In genomic region chr21:44072111-44072510, GRCh38 we compare ENCODE assay signal across 12 cellular contexts. TPM values are rescaled to one million over a fixed set of nuclear protein-coding genes. Genes with fewer than 3 reads are reported as not detected.
A peak's percentile ranks its signal among the peaks of the same experiment; 100 is the strongest.
DNase-seq lines count a peak whose midpoint lies in the region; ATAC-seq and TF ChIP-seq lines count a peak whose summit lies in the region.
"Had no signal": no experiment of that assay in that cellular context is flagged by ENCODE, and none has a peak within 500 bp of the region (broad histone marks: within the 10 kb centered on the region; RNA-seq: fewer than 3 reads in every experiment).

No MANE protein-coding gene starts in this region.

- no peak for ATAC-seq in natural killer cell
- ATAC-seq in activated CD4-positive, alpha-beta T cell treated with anti-CD3 and anti-CD28 coated beads for 36 hours: no peak
- ATAC-seq: GM12878, HepG2 had no signal

- no peaks in the 10 kb centered on the region for H3K9me3 Mint-ChIP-seq in activated naive CD4-positive, alpha-beta T cell treated with anti-CD3 and anti-CD28 coated beads, Interleukin-2, amount 50 U/mL, for 24 hours
- H3K9me3 Mint-ChIP-seq in chondrocyte (ENCODE audit: low read depth) (no peaks in the 10 kb centered on the region), natural killer cell (no peaks in the 10 kb centered on the region)
- no peaks in the 10 kb centered on the region for H3K9me3 Mint-ChIP-seq in activated CD4-positive, alpha-beta T cell treated with anti-CD3 and anti-CD28 coated beads for 36 hours (ENCODE audit: low read depth)
- H3K9me3 Mint-ChIP-seq: CD4-positive, CD25-positive, alpha-beta regulatory T cell had no signal

- TF ChIP-seq CTCF in chondrocyte (IDR thresholded peaks at IDR 0.05): peak; percentile 2
- no peak for TF ChIP-seq CTCF in natural killer cell (IDR thresholded peaks at IDR 0.05)

- CTCF ChIA-PET in activated CD4-positive, alpha-beta T cell treated with anti-CD3 and anti-CD28 coated beads for 36 hours (lab: Charles Lee): interaction anchor here (0.7 kb wide), 1 partner anchor 180 kb away, joined by 3 read pairs; no protein-coding TSS in a partner anchor

- H3K27ac Mint-ChIP-seq in activated naive CD4-positive, alpha-beta T cell treated with anti-CD3 and anti-CD28 coated beads, Interleukin-2, amount 50 U/mL, for 24 hours: peak overlapping the region; percentile 56
- no peak overlapping the region for H3K27ac Mint-ChIP-seq in chondrocyte (ENCODE audit: unreplicated experiment)
- peak overlapping the region; percentile 45 to 78 for H3K27ac Mint-ChIP-seq in natural killer cell
- H3K27ac Mint-ChIP-seq in activated CD4-positive, alpha-beta T cell treated with anti-CD3 and anti-CD28 coated beads for 36 hours: no peak overlapping the region

- DNase-seq in activated naive CD4-positive, alpha-beta T cell treated with anti-CD3 and anti-CD28 coated beads, Interleukin-2, amount 50 U/mL, for 16 hours: no peak
- peak; percentile 79 for DNase-seq in chondrocyte (ENCODE audit: low spot score)
- no peak for DNase-seq in natural killer cell
- DNase-seq in effector CD8-positive, alpha-beta T cell (lab: John Stamatoyannopoulos, UW): no peak
- no peak for DNase-seq in activated CD4-positive, alpha-beta T cell treated with anti-CD3 and anti-CD28 coated beads for 36 hours
- DNase-seq in stimulated activated CD4-positive, alpha-beta T cell treated with anti-CD3 and anti-CD28 coated beads, Interleukin-2, amount 100 ng/mL, for 24 hours: no peak
- DNase-seq: ACHN; CD4-positive, CD25-positive, alpha-beta regulatory T cell; DMS79 had no signal

- intact Hi-C loops in natural killer cell (cut with micrococcal nuclease): no loop called here
- intact Hi-C loops in activated CD4-positive, alpha-beta T cell treated with anti-CD3 and anti-CD28 coated beads for 36 hours (cut with DNase I, micrococcal nuclease): no loop called here

- no peak overlapping the region for H3K4me3 Mint-ChIP-seq in activated naive CD4-positive, alpha-beta T cell treated with anti-CD3 and anti-CD28 coated beads, Interleukin-2, amount 50 U/mL, for 24 hours
- H3K4me3 Mint-ChIP-seq in chondrocyte (ENCODE audit: unreplicated experiment) (no peak overlapping the region), natural killer cell (peak overlapping the region; percentile 22)
- H3K4me3 Mint-ChIP-seq in activated CD4-positive, alpha-beta T cell treated with anti-CD3 and anti-CD28 coated beads for 36 hours: no peak overlapping the region
- H3K4me3 Mint-ChIP-seq: CD4-positive, CD25-positive, alpha-beta regulatory T cell had no signal

- peaks cover 39% of the 10 kb centered on the region for H3K4me1 Mint-ChIP-seq in activated naive CD4-positive, alpha-beta T cell treated with anti-CD3 and anti-CD28 coated beads, Interleukin-2, amount 50 U/mL, for 24 hours
- peaks cover 3% of the 10 kb centered on the region for H3K4me1 Mint-ChIP-seq in chondrocyte (ENCODE audit: low read depth)
- H3K4me1 Mint-ChIP-seq in natural killer cell: peaks cover 68 to 74% of the 10 kb centered on the region in 2 donors
- H3K4me1 Mint-ChIP-seq in activated CD4-positive, alpha-beta T cell treated with anti-CD3 and anti-CD28 coated beads for 36 hours: peaks cover 19% of the 10 kb centered on the region

- peaks cover 16% of the 10 kb centered on the region for H3K36me3 Mint-ChIP-seq in activated naive CD4-positive, alpha-beta T cell treated with anti-CD3 and anti-CD28 coated beads, Interleukin-2, amount 50 U/mL, for 24 hours
- H3K36me3 Mint-ChIP-seq in chondrocyte (ENCODE audit: low read depth) (peaks cover 29% of the 10 kb centered on the region), natural killer cell (peaks cover 8% of the 10 kb centered on the region)
- H3K36me3 Mint-ChIP-seq in activated CD4-positive, alpha-beta T cell treated with anti-CD3 and anti-CD28 coated beads for 36 hours (ENCODE audit: low read depth): peaks cover 45% of the 10 kb centered on the region

- no peaks in the 10 kb centered on the region for H3K27me3 Mint-ChIP-seq in activated naive CD4-positive, alpha-beta T cell treated with anti-CD3 and anti-CD28 coated beads, Interleukin-2, amount 50 U/mL, for 24 hours
- H3K27me3 Mint-ChIP-seq in chondrocyte (ENCODE audit: low read depth): no peaks in the 10 kb centered on the region
- no peaks in the 10 kb centered on the region for H3K27me3 Mint-ChIP-seq in natural killer cell (ENCODE audit: low read depth in 2 of 2)
- H3K27me3 Mint-ChIP-seq in activated CD4-positive, alpha-beta T cell treated with anti-CD3 and anti-CD28 coated beads for 36 hours: no peaks in the 10 kb centered on the region
- H3K27me3 Mint-ChIP-seq: CD4-positive, CD25-positive, alpha-beta regulatory T cell had no signal

- POLR2A ChIA-PET in activated CD4-positive, alpha-beta T cell treated with anti-CD3 and anti-CD28 coated beads for 36 hours (lab: Charles Lee): no interaction called here

RNA-seq across cellular contexts. Expression of gene PWP2, which starts 35.1 kb away (rescaled TPM):
- total RNA-seq in chondrocyte (0.36 to 2.5 TPM (median 1.9 TPM) in 3 replicates), natural killer cell (10 to 100 TPM; 28.5 to 32.7 (median 32.7) TPM)
- total RNA-seq in activated CD4-positive, alpha-beta T cell treated with anti-CD3 and anti-CD28 coated beads for 36 hours: 10 to 100 TPM; 28.9 to 54.1 TPM

Comparison
In these comparisons a context has a peak if more than half of its experiments do, and no peak if none do; other contexts are left out.
1. H3K27ac Mint-ChIP-seq: peak in activated naive CD4-positive, alpha-beta T cell treated with anti-CD3 and anti-CD28 coated beads, Interleukin-2, amount 50 U/mL, for 24 hours (single experiment) and natural killer cell (2 of 2); none in chondrocyte (single experiment) and activated CD4-positive, alpha-beta T cell treated with anti-CD3 and anti-CD28 coated beads for 36 hours (single experiment).